ENCODE assay signal across 8 cellular contexts in genomic region chr2:174778479-174778962, GRCh38. TPM values are rescaled to one million over a fixed set of nuclear protein-coding genes. Genes with fewer than 3 reads are reported as not detected.
DNase-seq lines count a peak whose midpoint lies in the region; ATAC-seq and TF ChIP-seq lines count a peak whose summit lies in the region.

No MANE protein-coding gene starts in this region.

- DNase-seq in Peyer's patch (peak in 2 of 3 donors; percentile 68 to 86), activated gamma-delta T cell treated with Interleukin-2 at 50 U/mL for 16 hours (peak; percentile 73), heart right ventricle (peak; percentile 52 to 53), NCI-H2107 treated with DMSO at 0.1 percent for 48 hours (lab: John Stamatoyannopoulos, UW; ENCODE audit: unreplicated experiment) (no peak), omental fat pad (ENCODE audit: low spot score) (no peak), GOT3 (lab: John Stamatoyannopoulos, UW) (no peak)
- peak; percentile 64 to 67 for DNase-seq in stimulated activated CD4-positive, alpha-beta T cell treated with anti-CD3 and anti-CD28 coated beads, Interleukin-2, amount 100 ng/mL, for 24 hours

- peak overlapping the region in 2 of 4 donors; percentile 5 to 46 for H3K27ac ChIP-seq in Peyer's patch
- peak overlapping the region in 7 of 10 donors; percentile 27 to 76 (median 35) for H3K27ac ChIP-seq in heart right ventricle

- H3K4me3 ChIP-seq in Peyer's patch (no peak overlapping the region), heart right ventricle (no peak overlapping the region)

- ATAC-seq in GM21619 (IDR thresholded peaks at IDR 0.05; ENCODE audit: unreplicated experiment): peak; percentile 64
- ATAC-seq in heart right ventricle: peak; percentile 71 to 89 (median 84)
- ATAC-seq in omental fat pad (ENCODE audit: low FRiP score): no peak

- intact Hi-C loops in heart right ventricle (cut with DNase I): loop anchor here in 1 of 10 donors (10.0 kb wide), 1 partner anchor 106 kb away; no protein-coding TSS in a partner anchor

- no peaks in the 10 kb centered on the region for H3K27me3 ChIP-seq in Peyer's patch
- H3K27me3 ChIP-seq in heart right ventricle: no peaks in the 10 kb centered on the region

- H3K36me3 ChIP-seq in Peyer's patch: no peaks in the 10 kb centered on the region
- no peaks in the 10 kb centered on the region for H3K36me3 ChIP-seq in heart right ventricle

- H3K9me3 ChIP-seq in Peyer's patch: no peaks in the 10 kb centered on the region
- no peaks in the 10 kb centered on the region for H3K9me3 ChIP-seq in heart right ventricle

- TF ChIP-seq CTCF in Peyer's patch (IDR thresholded peaks at IDR 0.05) (no peak), heart right ventricle (IDR thresholded peaks at IDR 0.05) (no peak), omental fat pad (IDR thresholded peaks at IDR 0.05) (no peak)

- TF ChIP-seq POLR2A in Peyer's patch (IDR thresholded peaks at IDR 0.05): no peak

- 54 to 63% methylated on average over 9 of the region's 9 CpGs for WGBS in heart right ventricle, 2 donors

- H3K4me1 ChIP-seq in Peyer's patch: peaks cover 0 to 12% (median 0%) of the 10 kb centered on the region in 4 donors
- peaks cover 0 to 26% (median 0%) of the 10 kb centered on the region in 9 donors for H3K4me1 ChIP-seq in heart right ventricle

RNA-seq across cellular contexts. Expression of gene CHRNA1, which starts 14.2 kb away (rescaled TPM):
- not detected for total RNA-seq in Peyer's patch
- 1 to 10 TPM in 2 of 10 donors, under 1 TPM in 3, not detected in 5; 0.19 to 1.3 (median 0.93) TPM for total RNA-seq in heart right ventricle
- polyA plus RNA-seq in heart right ventricle: under 1 TPM; 0.07 to 0.29 TPM
- total RNA-seq in omental fat pad: not detected

Comparison
In these comparisons a context has a peak if more than half of its experiments do, and no peak if none do; other contexts are left out.
1. DNase-seq: peak in Peyer's patch (2 of 3), activated gamma-delta T cell treated with Interleukin-2 at 50 U/mL for 16 hours (single experiment), heart right ventricle (2 of 2) and stimulated activated CD4-positive, alpha-beta T cell treated with anti-CD3 and anti-CD28 coated beads, Interleukin-2, amount 100 ng/mL, for 24 hours (2 of 2); none in NCI-H2107 treated with DMSO at 0.1 percent for 48 hours (single experiment), omental fat pad (single experiment) and GOT3 (single experiment).